Comparison of ENCODE assay signal across 25 cellular contexts in the genomic region with DNA sequence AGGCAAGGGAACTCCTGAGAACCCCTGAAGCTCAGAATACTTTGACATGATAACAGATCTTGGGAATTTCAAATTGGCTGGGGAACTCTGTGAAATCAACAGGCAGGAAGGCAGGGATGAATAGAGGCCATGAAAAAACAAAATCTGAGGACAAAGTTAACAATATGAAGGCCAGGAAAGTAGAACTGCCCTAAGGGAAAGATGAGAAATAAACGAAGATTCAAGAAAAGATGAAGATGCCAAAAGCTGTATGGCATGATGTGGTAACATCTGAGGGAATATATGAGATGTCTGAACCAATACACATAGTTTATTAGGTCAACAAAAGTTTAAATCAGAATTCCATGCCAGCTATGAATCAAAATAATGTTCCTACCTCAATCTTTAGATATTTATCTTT. TPM values are rescaled to one million over a fixed set of nuclear protein-coding genes. Genes with fewer than 3 reads are reported as not detected.
"Had no signal": no experiment of that assay in that cellular context is flagged by ENCODE, and none has a peak within 500 bp of the region (broad histone marks: within the 10 kb centered on the region; RNA-seq: fewer than 3 reads in every experiment).

No MANE protein-coding gene starts in this region.

- H3K4me1 ChIP-seq: right atrium auricular region, testis had no signal

- H3K4me1 Mint-ChIP-seq: mesothelial cell of epicardium; naive B cell; nephron progenitor cell; stimulated activated naive B cell treated with anti-CD40 and anti-IgM and Interleukin-4, amounts not matched to agents 10 μg/mL and 1 μg/mL and 100 μg/mL, for 72 hours had no signal

- H3K79me2 ChIP-seq: hepatocyte had no signal

- H3K27me3 ChIP-seq: hepatocyte, ovary, right atrium auricular region, stomach, testis, tibial nerve, vagina had no signal

- H3K9me3 ChIP-seq: left ventricle myocardium inferior, ovary, right atrium auricular region, stomach, testis, tibial nerve, vagina had no signal

- H3K4me2 ChIP-seq: hepatocyte had no signal

- ATAC-seq: natural killer cell; sciatic nerve; stimulated activated naive B cell treated with anti-CD40 and anti-IgM and Interleukin-4, amounts not matched to agents 10 μg/mL and 1 μg/mL and 100 μg/mL, for 72 hours; stimulated activated naive CD8-positive, alpha-beta T cell treated with anti-CD3 and anti-CD28 coated beads, Interleukin-15, Interleukin-2, amounts not matched to agents 100 U/mL and 50 U/mL, for 24 hours had no signal

- H3K27ac ChIP-seq: hepatocyte, left ventricle myocardium inferior, right atrium auricular region, stomach, testis, tibial nerve, vagina had no signal

- H3K4me3 Mint-ChIP-seq: mesothelial cell of epicardium; naive B cell; natural killer cell; nephron progenitor cell; stimulated activated naive B cell treated with anti-CD40 and anti-IgM and Interleukin-4, amounts not matched to agents 10 μg/mL and 1 μg/mL and 100 μg/mL, for 72 hours; type B pancreatic cell had no signal

- H3K27ac Mint-ChIP-seq: mesothelial cell of epicardium; naive B cell; natural killer cell; nephron progenitor cell; progenitor cell of endocrine pancreas; stimulated activated naive B cell treated with anti-CD40 and anti-IgM and Interleukin-4, amounts not matched to agents 10 μg/mL and 1 μg/mL and 100 μg/mL, for 72 hours; type B pancreatic cell had no signal

- H3K4me3 ChIP-seq: hepatocyte, left ventricle myocardium inferior, lung, ovary, right atrium auricular region, skin epidermis, stomach, testis, tibial nerve, vagina had no signal

- H2AFZ ChIP-seq: hepatocyte had no signal

- DNase-seq: islet precursor cell; left ventricle myocardium inferior; mesendoderm; naive B cell; natural killer cell; nephron progenitor cell; ovary; stimulated activated CD4-positive, alpha-beta T cell treated with anti-CD3 and anti-CD28 coated beads, Interleukin-12 subunit alpha, Interleukin-12 subunit beta, amount 100 ng/mL, for 4 hours; stimulated activated CD4-positive, alpha-beta T cell treated with anti-CD3 and anti-CD28 coated beads, Interleukin-15, amount 100 ng/mL, for 24 hours; stimulated activated CD4-positive, alpha-beta T cell treated with anti-CD3 and anti-CD28 coated beads, Interleukin-2, amount 100 ng/mL, for 24 hours; stimulated activated CD4-positive, alpha-beta T cell treated with anti-CD3 and anti-CD28 coated beads, Interleukin-4, amount 100 ng/mL, for 1 hour; stimulated activated naive B cell treated with anti-CD40 and anti-IgM and Interleukin-4, amounts not matched to agents 10 μg/mL and 1 μg/mL and 100 μg/mL, for 72 hours; stimulated activated naive CD8-positive, alpha-beta T cell treated with anti-CD3 and anti-CD28 coated beads, Interleukin-15, Interleukin-2, amounts not matched to agents 100 U/mL and 50 U/mL, for 24 hours; stomach; testis had no signal

- H3K27me3 Mint-ChIP-seq: naive B cell; progenitor cell of endocrine pancreas; stimulated activated naive B cell treated with anti-CD40 and anti-IgM and Interleukin-4, amounts not matched to agents 10 μg/mL and 1 μg/mL and 100 μg/mL, for 72 hours; type B pancreatic cell had no signal

- H3K36me3 ChIP-seq: ovary, vagina had no signal

- H3K9me3 Mint-ChIP-seq: mesothelial cell of epicardium, naive B cell, natural killer cell, nephron progenitor cell, type B pancreatic cell had no signal

RNA-seq across cellular contexts. Expression of gene TPH1, which starts 58.2 kb away (rescaled TPM):
- total RNA-seq: left ventricle myocardium inferior had no signal
- polyA plus RNA-seq: hepatocyte had no signal
